22 cellular contexts compared by ENCODE assay signal in genomic region chr3:9100132-9100894, GRCh38.
DNase-seq lines count a peak whose midpoint lies in the region; FAIRE-seq and TF ChIP-seq lines count a peak whose summit lies in the region.
"Had no signal": no experiment of that assay in that cellular context is flagged by ENCODE, and none has a peak within 500 bp of the region (broad histone marks: within the 10 kb centered on the region; RNA-seq: fewer than 3 reads in every experiment).

No MANE protein-coding gene starts in this region.

- H3K9ac ChIP-seq in smooth muscle cell (ENCODE audit: low read depth), result no peak overlapping the region

- TF ChIP-seq CTCF in HEK293 (tag by site-specific recombination; IDR thresholded peaks at IDR 0.05) (no peak), neural crest cell (conservative IDR thresholded peaks at IDR 0.05) (no peak), smooth muscle cell (IDR thresholded peaks at IDR 0.05; ENCODE audit: borderline replicate concordance, insufficient read depth, poor library complexity, severe bottlenecking) (no peak)

- H3K27me3 ChIP-seq in smooth muscle cell (ENCODE audit: low read depth), result no peaks in the 10 kb centered on the region
- H3K27me3 ChIP-seq: tibial nerve had no signal

- WGBS in smooth muscle cell (ENCODE audit: low lambda C conversion rate), result 93% methylated on average over 9 of the region's 9 CpGs

- FAIRE-seq in GM18507 (lab: Jason Lieb, UNC), result peak; percentile 36
- FAIRE-seq: astrocyte had no signal

- CTCF ChIA-PET in HEK293 (lab: Yijun Ruan, JAX), result no interaction called here

- H3K79me2 ChIP-seq in smooth muscle cell (ENCODE audit: low read depth), result no peaks in the 10 kb centered on the region

- no peaks in the 10 kb centered on the region for H3K9me3 Mint-ChIP-seq in neural crest cell
- H3K9me3 Mint-ChIP-seq: activated naive CD4-positive, alpha-beta T cell treated with anti-CD3 and anti-CD28 coated beads, Interleukin-2, amount 10 ng/mL, durations not matched to agents 7 days and 5 days; activated T-cell treated with anti-CD3 and anti-CD28 coated beads, Interleukin-2, amount 50 U/mL, for 72 hours; CD4-positive, alpha-beta T cell; effector memory CD8-positive, alpha-beta T cell had no signal

- H3K4me1 ChIP-seq in HEK293 (ENCODE audit: control insufficient read depth, insufficient read depth, low read length) (peaks cover 3% of the 10 kb centered on the region; the same call in 1 of the 2 replicates), smooth muscle cell (ENCODE audit: low read depth) (peaks cover 19% of the 10 kb centered on the region)
- H3K4me1 ChIP-seq: prostate gland, tibial nerve had no signal

- DNase-seq in GM18507 (ENCODE audit: extremely low spot score, insufficient read length, low read depth) (no peak), caudate nucleus (lab: John Stamatoyannopoulos, UW) (no peak), neural crest cell (ENCODE audit: low read depth, low spot score) (no peak), smooth muscle cell (lab: John Stamatoyannopoulos, UW; ENCODE audit: unreplicated experiment) (no peak), Ammon's horn (ENCODE audit: low spot score) (no peak), AML-193 (lab: John Stamatoyannopoulos, UW) (no peak)
- DNase-seq in stimulated activated CD4-positive, alpha-beta T cell treated with anti-CD3 and anti-CD28 coated beads, Interleukin-15, amount 100 ng/mL, for 24 hours, result no peak
- DNase-seq: activated naive CD4-positive, alpha-beta T cell treated with anti-CD3 and anti-CD28 coated beads, Interleukin-2, amount 10 ng/mL, durations not matched to agents 7 days and 5 days; activated T-cell treated with anti-CD3 and anti-CD28 coated beads, Interleukin-2, amount 50 U/mL, for 72 hours; CD4-positive, alpha-beta T cell; effector memory CD8-positive, alpha-beta T cell; GF-D8; KG1; NCI-H2171 treated with DMSO at 0.1 percent for 48 hours; NCI-H69; stimulated activated naive CD4-positive, alpha-beta T cell treated with Interleukin-2 at 50 U/mL for 16 hours; SW 1271 had no signal

- H3K4me3 ChIP-seq in HEK293 (ENCODE audit: low read depth, low read length) (no peak overlapping the region), smooth muscle cell (no peak overlapping the region)
- H3K4me3 ChIP-seq: HAP-1, prostate gland, tibial nerve had no signal

- peak overlapping the region; percentile 52 for H3K27ac Mint-ChIP-seq in neural crest cell (ENCODE audit: unreplicated experiment)
- H3K27ac Mint-ChIP-seq: activated naive CD4-positive, alpha-beta T cell treated with anti-CD3 and anti-CD28 coated beads, Interleukin-2, amount 10 ng/mL, durations not matched to agents 7 days and 5 days; activated T-cell treated with anti-CD3 and anti-CD28 coated beads, Interleukin-2, amount 50 U/mL, for 72 hours; CD4-positive, alpha-beta T cell; effector memory CD8-positive, alpha-beta T cell had no signal

- peaks cover 54% of the 10 kb centered on the region for H3K4me1 Mint-ChIP-seq in neural crest cell
- H3K4me1 Mint-ChIP-seq: activated naive CD4-positive, alpha-beta T cell treated with anti-CD3 and anti-CD28 coated beads, Interleukin-2, amount 10 ng/mL, durations not matched to agents 7 days and 5 days had no signal

- H3K9me3 ChIP-seq in HEK293 (ENCODE audit: control insufficient read depth, insufficient read depth, low read depth, low read length) (no peaks in the 10 kb centered on the region), smooth muscle cell (replicated peaks; ENCODE audit: low read depth) (no peaks in the 10 kb centered on the region)
- H3K9me3 ChIP-seq: HAP-1, prostate gland, tibial nerve had no signal

- peak overlapping the region; percentile 0 for H3K4me3 Mint-ChIP-seq in neural crest cell
- H3K4me3 Mint-ChIP-seq: activated naive CD4-positive, alpha-beta T cell treated with anti-CD3 and anti-CD28 coated beads, Interleukin-2, amount 10 ng/mL, durations not matched to agents 7 days and 5 days; activated T-cell treated with anti-CD3 and anti-CD28 coated beads, Interleukin-2, amount 50 U/mL, for 72 hours; CD4-positive, alpha-beta T cell; effector memory CD8-positive, alpha-beta T cell had no signal

- H3K27ac ChIP-seq in HEK293 (ENCODE audit: extremely low read depth, low read depth, low read length), result no peak overlapping the region
- H3K27ac ChIP-seq in caudate nucleus (ENCODE audit: low read depth, low read length), result peak overlapping the region; percentile 40
- H3K27ac ChIP-seq in smooth muscle cell (ENCODE audit: low read depth), result no peak overlapping the region
- H3K27ac ChIP-seq: prostate gland, tibial nerve had no signal

- H3K36me3 Mint-ChIP-seq in neural crest cell (ENCODE audit: low read depth), result peaks cover 8% of the 10 kb centered on the region
- H3K36me3 Mint-ChIP-seq: activated naive CD4-positive, alpha-beta T cell treated with anti-CD3 and anti-CD28 coated beads, Interleukin-2, amount 10 ng/mL, durations not matched to agents 7 days and 5 days had no signal

- H3F3A ChIP-seq in smooth muscle cell (ENCODE audit: low read depth), result no peaks in the 10 kb centered on the region

- no peaks in the 10 kb centered on the region for H3K27me3 Mint-ChIP-seq in neural crest cell (ENCODE audit: low read depth)
- H3K27me3 Mint-ChIP-seq: activated naive CD4-positive, alpha-beta T cell treated with anti-CD3 and anti-CD28 coated beads, Interleukin-2, amount 10 ng/mL, durations not matched to agents 7 days and 5 days; CD4-positive, alpha-beta T cell had no signal

- POLR2A ChIA-PET in HEK293 (lab: Yijun Ruan, JAX), result interaction anchor here (1.0 kb wide), 1 partner anchor 11 kb away, joined by 3 read pairs; no protein-coding TSS in a partner anchor

- H4K20me1 ChIP-seq in smooth muscle cell (ENCODE audit: low read depth), result no peaks in the 10 kb centered on the region

- H3K36me3 ChIP-seq in HEK293 (ENCODE audit: control insufficient read depth in 2 of 2, insufficient read depth in 1 of 2, low read length in 2 of 2), result no peaks in the 10 kb centered on the region
- no peaks in the 10 kb centered on the region for H3K36me3 ChIP-seq in smooth muscle cell (ENCODE audit: low read depth)
- H3K36me3 ChIP-seq: HAP-1, prostate gland had no signal

- H3K4me2 ChIP-seq in smooth muscle cell, result no peak overlapping the region

- no peak overlapping the region for H2AFZ ChIP-seq in smooth muscle cell (ENCODE audit: low read depth)

TF ChIP-seq in HEK293, 187 proteins besides CTCF, POLR2A, EP300 and RAD21:
- TF ChIP-seq ZNF10 (tag by site-specific recombination; IDR thresholded peaks at IDR 0.05) (no peak), TCF7L2 (IDR thresholded peaks at IDR 0.05; ENCODE audit: borderline replicate concordance, low read depth, low read length) (no peak), INSM2 (tag by site-specific recombination; IDR thresholded peaks at IDR 0.05) (no peak), ZNF768 (tag by site-specific recombination; IDR thresholded peaks at IDR 0.05) (no peak), ZFP3 (tag by site-specific recombination; IDR thresholded peaks at IDR 0.05; ENCODE audit: low read depth) (peak; percentile 69), ZNF394 (tag by site-specific recombination; IDR thresholded peaks at IDR 0.05; ENCODE audit: borderline replicate concordance) (no peak), ZNF830 (tag by site-specific recombination; IDR thresholded peaks at IDR 0.05; ENCODE audit: low read depth) (no peak), ZNF707 (tag by site-specific recombination; IDR thresholded peaks at IDR 0.05) (no peak)
